Comparison of ENCODE assay signal across 8 cellular contexts in genomic region chr1:2584822-2585317, GRCh38. TPM values are rescaled to one million over a fixed set of nuclear protein-coding genes. Genes with fewer than 3 reads are reported as not detected.
DNase-seq lines count a peak whose midpoint lies in the region; ATAC-seq and TF ChIP-seq lines count a peak whose summit lies in the region.

No MANE protein-coding gene starts in this region.

- TF ChIP-seq CTCF in cardiac muscle cell (IDR thresholded peaks at IDR 0.05; ENCODE audit: low read depth, low read length) = no peak

- no peaks in the 10 kb centered on the region for H3K36me3 Mint-ChIP-seq in naive B cell

- no peaks in the 10 kb centered on the region for H3K9me3 ChIP-seq in cardiac muscle cell (ENCODE audit: low read depth)

- H3K27ac ChIP-seq in cardiac muscle cell = peak overlapping the region; percentile 93

- no peaks in the 10 kb centered on the region for H3K36me3 ChIP-seq in cardiac muscle cell

- peaks cover 43 to 51% (median 47%) of the 10 kb centered on the region in 3 donors for H3K4me1 Mint-ChIP-seq in naive B cell

- no peaks in the 10 kb centered on the region for H3K27me3 Mint-ChIP-seq in naive B cell

- H3K9me3 Mint-ChIP-seq in naive B cell = peaks cover 0 to 5% (median 4%) of the 10 kb centered on the region in 7 donors

- H3K4me1 ChIP-seq in cardiac muscle cell (ENCODE audit: low read depth) = peaks cover 11% of the 10 kb centered on the region

- H3K27me3 ChIP-seq in cardiac muscle cell = no peaks in the 10 kb centered on the region

- H3K4me3 ChIP-seq in cardiac muscle cell = peak overlapping the region; percentile 58

- no peak for DNase-seq in cardiac muscle cell (ENCODE audit: low read depth in 1 of 2, low spot score in 1 of 2)
- no peak for DNase-seq in cardiac septum (ENCODE audit: low spot score)
- peak; percentile 18 for DNase-seq in cerebellar cortex (ENCODE audit: low spot score)
- no peak for DNase-seq in naive B cell
- DNase-seq in kidney tubule cell (ENCODE audit: low spot score) = no peak
- no peak for DNase-seq in SK-N-DZ (ENCODE audit: low spot score)
- DNase-seq in NCI-H226 = no peak

- ATAC-seq in naive B cell (ENCODE audit: low read depth in 2 of 2) = no peak
- ATAC-seq in HG03378 (IDR thresholded peaks at IDR 0.05; ENCODE audit: unreplicated experiment) = no peak

- intact Hi-C loops in cardiac septum (cut with DNase I) = loop anchor here (5.0 to 10.0 kb wide), 4 partner anchors 57 to 1040 kb away; partner anchors contain the start of genes PANK4, PEX10 and TPRG1L

- H3K4me3 Mint-ChIP-seq in naive B cell = peak overlapping the region; percentile 87 to 97 (median 95)

- H3K27ac Mint-ChIP-seq in naive B cell = peak overlapping the region; percentile 93 to 100 (median 99)

RNA-seq across cellular contexts. Expression of gene PRXL2B, which starts 1.7 kb away (rescaled TPM):
- total RNA-seq in cardiac muscle cell (53.0 and 55.8 TPM in 2 replicates), cardiac septum (3.4 TPM)
- polyA plus RNA-seq in cardiac muscle cell (59.5 and 59.7 TPM in 2 replicates), naive B cell (ENCODE audit: low read depth in 6 of 6) (10 to 100 TPM; 11.6 to 18.6 (median 13.7) TPM)
- 18.7 and 24.5 TPM in 2 replicates for polyA plus RNA-seq in SK-N-DZ (2014; cell fraction: cytosol; rRNA removed)
- 22.0 and 36.4 TPM in 2 replicates for polyA plus RNA-seq in SK-N-DZ (2014; cell fraction: nucleus; rRNA removed)

RNA-seq across cellular contexts. Expression of gene TNFRSF14, which starts 28.7 kb away (rescaled TPM):
- total RNA-seq in cardiac muscle cell = 0.14 and 0.24 TPM in 2 replicates
- polyA plus RNA-seq in cardiac muscle cell = 0.75 TPM in 1 of 2 replicates, not detected in the other
- 13.8 TPM for total RNA-seq in cardiac septum
- 10 to 100 TPM; 40.7 to 75.6 (median 50.4) TPM for polyA plus RNA-seq in naive B cell (ENCODE audit: low read depth in 6 of 6)
- polyA plus RNA-seq in SK-N-DZ (2014; cell fraction: cytosol; rRNA removed) = 0.49 TPM in 1 of 2 replicates, not detected in the other
- 1.2 and 1.4 TPM in 2 replicates for polyA plus RNA-seq in SK-N-DZ (2014; cell fraction: nucleus; rRNA removed)

RNA-seq across cellular contexts. Expression of gene MMEL1, which starts 47.9 kb away (rescaled TPM):
- not detected in 2 replicates for total RNA-seq in cardiac muscle cell
- not detected in 2 replicates for polyA plus RNA-seq in cardiac muscle cell
- total RNA-seq in cardiac septum = not detected
- 1 to 10 TPM in 5 of 6 donors, not detected in 1; 1.0 to 8.5 (median 5.3) TPM for polyA plus RNA-seq in naive B cell (ENCODE audit: low read depth in 6 of 6)
- polyA plus RNA-seq in SK-N-DZ (2014; cell fraction: cytosol; rRNA removed) = not detected in 2 replicates
- polyA plus RNA-seq in SK-N-DZ (2014; cell fraction: nucleus; rRNA removed) = not detected in 2 replicates

RNA-seq across cellular contexts. Expression of gene HES5, which starts 54.8 kb away (rescaled TPM):
- not detected in 2 replicates for total RNA-seq in cardiac muscle cell
- polyA plus RNA-seq in cardiac muscle cell = not detected in 2 replicates
- total RNA-seq in cardiac septum = 2.0 TPM
- not detected for polyA plus RNA-seq in naive B cell (ENCODE audit: low read depth in 6 of 6)
- not detected in 2 replicates for polyA plus RNA-seq in SK-N-DZ (2014; cell fraction: cytosol; rRNA removed)
- polyA plus RNA-seq in SK-N-DZ (2014; cell fraction: nucleus; rRNA removed) = not detected in 2 replicates

RNA-seq across cellular contexts. Expression of gene PANK4, which starts 58.5 kb away (rescaled TPM):
- total RNA-seq in cardiac muscle cell = 62.7 and 63.2 TPM in 2 replicates
- 44.5 and 72.6 TPM in 2 replicates for polyA plus RNA-seq in cardiac muscle cell
- 37.1 TPM for total RNA-seq in cardiac septum
- 10 to 100 TPM in 3 of 6 donors, 1 to 10 TPM in 3; 8.6 to 22.2 (median 9.9) TPM for polyA plus RNA-seq in naive B cell (ENCODE audit: low read depth in 6 of 6)
- polyA plus RNA-seq in SK-N-DZ (2014; cell fraction: cytosol; rRNA removed) = 19.0 and 27.4 TPM in 2 replicates
- 86.5 and 95.1 TPM in 2 replicates for polyA plus RNA-seq in SK-N-DZ (2014; cell fraction: nucleus; rRNA removed)

Comparison
In these comparisons a context has a peak if more than half of its experiments do, and no peak if none do; other contexts are left out.
1. RNA of gene PRXL2B, which starts 1.7 kb away (total RNA-seq): 53.0 to 55.8 TPM in cardiac muscle cell; 3.4 TPM in cardiac septum (single experiment); every median in the first group is over 10 times any median in the second.
2. RNA of gene TNFRSF14, which starts 28.7 kb away (total RNA-seq): 13.8 TPM in cardiac septum (single experiment); 0.14 to 0.24 TPM in cardiac muscle cell; every median in the first group is over 10 times any median in the second.